21 cellular contexts compared by ENCODE assay signal in genomic region chr7:121046893-121047468, GRCh38. TPM values are rescaled to one million over a fixed set of nuclear protein-coding genes. Genes with fewer than 3 reads are reported as not detected.
"Had no signal": no experiment of that assay in that cellular context is flagged by ENCODE, and none has a peak within 500 bp of the region (broad histone marks: within the 10 kb centered on the region; RNA-seq: fewer than 3 reads in every experiment).

No MANE protein-coding gene starts in this region.

- H3K4me1 Mint-ChIP-seq: activated CD4-positive, alpha-beta memory T cell treated with anti-CD3 and anti-CD28 coated beads, Interleukin-2, amount 10 ng/mL, durations not matched to agents 7 days and 5 days; activated naive CD4-positive, alpha-beta T cell treated with anti-CD3 and anti-CD28 coated beads, Interleukin-2, amount 50 U/mL, for 24 hours had no signal

- H3K9me3 ChIP-seq: adrenal gland, esophagus squamous epithelium, lower lobe of right lung, right atrium auricular region, transverse colon had no signal

- H3K27ac Mint-ChIP-seq: activated CD4-positive, alpha-beta memory T cell treated with anti-CD3 and anti-CD28 coated beads, Interleukin-2, amount 10 ng/mL, durations not matched to agents 7 days and 5 days; activated naive CD4-positive, alpha-beta T cell treated with anti-CD3 and anti-CD28 coated beads, Interleukin-2, amount 50 U/mL, for 24 hours; nephron; WTC11 had no signal

- H3K9me3 Mint-ChIP-seq: activated CD4-positive, alpha-beta memory T cell treated with anti-CD3 and anti-CD28 coated beads, Interleukin-2, amount 10 ng/mL, durations not matched to agents 7 days and 5 days; activated T-cell treated with anti-CD3 and anti-CD28 coated beads, Interleukin-2, amount 50 U/mL, for 4 hours; nephron had no signal

- H3K4me1 ChIP-seq: foreskin keratinocyte, lower lobe of right lung, transverse colon had no signal

- H3K36me3 ChIP-seq: adrenal gland, esophagus squamous epithelium, lower lobe of right lung, transverse colon had no signal

- H3K27me3 ChIP-seq: adrenal gland, esophagus squamous epithelium, foreskin keratinocyte, right atrium auricular region, transverse colon had no signal

- H3K4me3 Mint-ChIP-seq: activated CD4-positive, alpha-beta memory T cell treated with anti-CD3 and anti-CD28 coated beads, Interleukin-2, amount 10 ng/mL, durations not matched to agents 7 days and 5 days; activated naive CD4-positive, alpha-beta T cell treated with anti-CD3 and anti-CD28 coated beads, Interleukin-2, amount 50 U/mL, for 24 hours; activated T-cell treated with anti-CD3 and anti-CD28 coated beads, Interleukin-2, amount 50 U/mL, for 4 hours; nephron; WTC11 had no signal

- H3K27ac ChIP-seq: adrenal gland, esophagus squamous epithelium, foreskin keratinocyte, lower lobe of right lung, right atrium auricular region, skin epidermis, transverse colon had no signal

- H3K4me3 ChIP-seq: adrenal gland, esophagus squamous epithelium, lower lobe of right lung, right atrium auricular region, skin epidermis, transverse colon had no signal

- ATAC-seq: activated T-cell treated with anti-CD3 and anti-CD28 coated beads, Interleukin-2, amount 50 U/mL, for 4 hours; foreskin keratinocyte; left cardiac atrium; lower lobe of right lung; WTC11 had no signal

- DNase-seq: activated CD4-positive, alpha-beta memory T cell treated with anti-CD3 and anti-CD28 coated beads, Interleukin-2, amount 10 ng/mL, durations not matched to agents 7 days and 5 days; activated CD4-positive, alpha-beta T cell treated with anti-CD3 and anti-CD28 coated beads for 4 hours; activated effector memory CD4-positive, alpha-beta T cell treated with anti-CD3 and anti-CD28 coated beads, Interleukin-2, amount 50 U/mL, for 16 hours; activated T-cell treated with anti-CD3 and anti-CD28 coated beads, Interleukin-2, amount 50 U/mL, for 4 hours; adrenal gland; esophagus squamous epithelium; foreskin keratinocyte; head of caudate nucleus; left cardiac atrium; lower lobe of right lung; nucleus accumbens; stimulated activated CD4-positive, alpha-beta T cell treated with anti-CD3 and anti-CD28 coated beads, Interleukin-4, amount 100 ng/mL, for 24 hours; stimulated activated naive CD4-positive, alpha-beta T cell treated with Interleukin-2 at 50 U/mL for 16 hours; substantia nigra; T-helper 9 cell; transverse colon had no signal

- H3K36me3 Mint-ChIP-seq: WTC11 had no signal

RNA-seq across cellular contexts. Expression of gene CPED1, which starts 58.5 kb away (rescaled TPM):
- total RNA-seq: activated CD4-positive, alpha-beta memory T cell treated with anti-CD3 and anti-CD28 coated beads, Interleukin-2, amount 10 ng/mL, durations not matched to agents 7 days and 5 days had no signal
